In the genomic region with DNA sequence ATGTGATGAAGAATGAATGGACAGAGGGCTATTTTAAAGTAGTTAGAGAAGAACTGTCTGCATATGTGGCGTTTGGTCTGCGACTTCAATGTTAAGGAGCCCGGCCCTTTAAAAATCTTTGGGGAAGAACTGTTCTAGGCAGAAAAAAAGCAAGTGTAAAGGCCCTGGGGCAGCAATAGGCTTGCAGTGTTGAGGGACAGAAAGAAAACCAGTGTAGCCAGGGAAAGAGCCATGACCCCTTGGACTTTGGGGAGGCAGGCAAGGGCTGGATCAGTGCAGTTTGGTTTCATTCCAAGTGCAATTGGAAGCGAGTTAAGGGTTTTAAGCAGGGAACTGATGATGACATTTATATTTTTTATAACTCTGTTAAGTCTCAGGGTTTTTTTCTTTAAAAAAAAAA, we compare ENCODE assay signal across 11 cellular contexts. TPM values are rescaled to one million over a fixed set of nuclear protein-coding genes. Genes with fewer than 3 reads are reported as not detected.
"Had no signal": no experiment of that assay in that cellular context is flagged by ENCODE, and none has a peak within 500 bp of the region (broad histone marks: within the 10 kb centered on the region; RNA-seq: fewer than 3 reads in every experiment).

No MANE protein-coding gene starts in this region.

- H3K4me3 ChIP-seq: GM23338 had no signal

- H3K27ac Mint-ChIP-seq: GM23338, H9, HFFc6 had no signal

- H3K27ac ChIP-seq: HL-60, KMS-11 had no signal

- H3K4me3 Mint-ChIP-seq: GM23338, HFFc6 had no signal

- H3K4me1 Mint-ChIP-seq: GM23338, H9 had no signal

- H3K4me2 ChIP-seq: GM23338, KMS-11 had no signal

- FAIRE-seq: H1, H54 had no signal

- H3K9ac ChIP-seq: KMS-11 had no signal

- DNase-seq: H9, HCEC 1CT, HFFc6, IMR-90, KBM-7 had no signal

- H2AFZ ChIP-seq: GM23338 had no signal

- H3K9me3 Mint-ChIP-seq: GM23338, HFFc6 had no signal

- ATAC-seq: GM23338 had no signal

RNA-seq across cellular contexts. Expression of gene BTK, which starts 13.8 kb away (rescaled TPM):
- total RNA-seq: HFFc6, HT1080, IMR-90 had no signal
- polyA plus RNA-seq: IMR-90 had no signal
